Comparison of ENCODE assay signal across 30 cellular contexts in genomic region chr5:158570502-158570901, GRCh38.
"Had no signal": no experiment of that assay in that cellular context is flagged by ENCODE, and none has a peak within 500 bp of the region (broad histone marks: within the 10 kb centered on the region; RNA-seq: fewer than 3 reads in every experiment).

No MANE protein-coding gene starts in this region.

- H3K4me2 ChIP-seq: hepatocyte had no signal

- FAIRE-seq: colon, endometrium, keratinocyte, pancreas, TTC549 had no signal

- H3K27ac ChIP-seq: gastroesophageal sphincter, hepatocyte, pancreas, prostate gland, skin epidermis, testis, transverse colon, VCaP had no signal

- DNase-seq: activated CD4-positive, alpha-beta T cell treated with anti-CD3 and anti-CD28 coated beads for 48 hours; activated CD8-positive, alpha-beta T cell treated with anti-CD3 and anti-CD28 coated beads for 36 hours; activated naive CD4-positive, alpha-beta T cell; activated T-cell treated with anti-CD3 and anti-CD28 coated beads, Interleukin-2, amount 50 U/mL, for 4 hours; dermis blood vessel endothelial cell; effector CD4-positive, alpha-beta T cell; left cardiac atrium; left ventricle myocardium superior; naive B cell; nephron progenitor cell; pancreas; retina; stimulated activated CD4-positive, alpha-beta T cell treated with anti-CD3 and anti-CD28 coated beads, Interleukin-12 subunit alpha, Interleukin-12 subunit beta, amount 100 ng/mL, for 4 hours; stimulated activated CD4-positive, alpha-beta T cell treated with anti-CD3 and anti-CD28 coated beads, Interleukin-4, amount 100 ng/mL, for 1 hour; stimulated activated naive CD8-positive, alpha-beta T cell treated with anti-CD3 and anti-CD28 coated beads, Interleukin-15, Interleukin-2, amounts not matched to agents 100 U/mL and 50 U/mL, for 24 hours; T-helper 9 cell; testis; transverse colon had no signal

- H3K36me3 Mint-ChIP-seq: activated naive CD4-positive, alpha-beta T cell treated with anti-CD3 and anti-CD28 coated beads, Interleukin-2, amount 50 U/mL, for 72 hours; naive B cell had no signal

- H3K4me1 Mint-ChIP-seq: nephron progenitor cell had no signal

- H3K79me2 ChIP-seq: hepatocyte had no signal

- H3K4me1 ChIP-seq: gastroesophageal sphincter, pancreas, prostate gland, testis, transverse colon had no signal

- H2AFZ ChIP-seq: hepatocyte had no signal

- H3K27me3 Mint-ChIP-seq: activated CD8-positive, alpha-beta T cell treated with anti-CD3 and anti-CD28 coated beads for 36 hours; naive B cell had no signal

- H3K27me3 ChIP-seq: gastroesophageal sphincter, hepatocyte, pancreas, testis, transverse colon had no signal

- ATAC-seq: activated CD8-positive, alpha-beta T cell treated with anti-CD3 and anti-CD28 coated beads for 36 hours; activated T-cell treated with anti-CD3 and anti-CD28 coated beads, Interleukin-2, amount 50 U/mL, for 4 hours; gastroesophageal sphincter; left cardiac atrium; left ventricle myocardium superior; pancreas; sciatic nerve; stimulated activated naive CD8-positive, alpha-beta T cell treated with anti-CD3 and anti-CD28 coated beads, Interleukin-15, Interleukin-2, amounts not matched to agents 100 U/mL and 50 U/mL, for 24 hours had no signal

- H3K4me3 Mint-ChIP-seq: activated CD8-positive, alpha-beta T cell treated with anti-CD3 and anti-CD28 coated beads for 36 hours; activated T-cell treated with anti-CD3 and anti-CD28 coated beads, Interleukin-2, amount 50 U/mL, for 4 hours; naive B cell; nephron progenitor cell; T-helper 1 cell treated with Interleukin-12 subunit alpha and Interleukin-12 subunit beta and Interleukin-4 antibody, amounts not matched to agents 30 μg/mL and 1 μg/mL, for 36 hours had no signal

- H3K4me3 ChIP-seq: gastroesophageal sphincter, hepatocyte, pancreas, prostate gland, skin epidermis, testis, transverse colon had no signal

- H3K9me3 Mint-ChIP-seq: activated CD8-positive, alpha-beta T cell treated with anti-CD3 and anti-CD28 coated beads for 36 hours; activated T-cell treated with anti-CD3 and anti-CD28 coated beads, Interleukin-2, amount 50 U/mL, for 4 hours; naive B cell; nephron progenitor cell; T-helper 1 cell treated with Interleukin-12 subunit alpha and Interleukin-12 subunit beta and Interleukin-4 antibody, amounts not matched to agents 30 μg/mL and 1 μg/mL, for 36 hours had no signal

- H3K27ac Mint-ChIP-seq: activated CD8-positive, alpha-beta T cell treated with anti-CD3 and anti-CD28 coated beads for 36 hours; activated naive CD4-positive, alpha-beta T cell treated with anti-CD3 and anti-CD28 coated beads, Interleukin-2, amount 50 U/mL, for 72 hours; nephron progenitor cell; T-helper 1 cell treated with Interleukin-12 subunit alpha and Interleukin-12 subunit beta and Interleukin-4 antibody, amounts not matched to agents 30 μg/mL and 1 μg/mL, for 36 hours had no signal

- H3K9me3 ChIP-seq: gastroesophageal sphincter, pancreas, prostate gland, testis, transverse colon had no signal

- H3K36me3 ChIP-seq: gastroesophageal sphincter, pancreas, prostate gland, transverse colon had no signal
